10 cellular contexts compared by ENCODE assay signal in the genomic region with DNA sequence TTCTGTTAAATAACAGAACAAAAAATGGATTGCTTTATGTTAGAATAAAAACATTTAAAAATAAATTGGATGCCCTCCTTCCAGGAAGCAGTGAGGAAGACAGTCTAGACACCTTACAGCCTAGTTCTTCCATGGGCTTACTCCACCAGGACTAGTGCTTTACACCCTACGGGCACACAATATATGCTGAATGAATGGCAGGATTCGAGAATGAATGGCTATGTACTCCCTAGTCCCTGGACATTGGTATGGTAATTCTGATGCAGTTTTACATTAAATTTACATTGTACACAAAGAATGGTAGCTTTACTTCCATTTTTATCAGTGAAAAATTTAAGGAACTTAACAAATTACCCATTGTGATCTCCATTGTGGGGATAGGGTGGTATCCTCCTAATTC.
"Had no signal": no experiment of that assay in that cellular context is flagged by ENCODE, and none has a peak within 500 bp of the region (broad histone marks: within the 10 kb centered on the region; RNA-seq: fewer than 3 reads in every experiment).

No MANE protein-coding gene starts in this region.

- FAIRE-seq: H1, H54 had no signal

- H3K4me3 ChIP-seq: GM23248, GM23338 had no signal

- DNase-seq: GM23248, GOT3, H7, H9, HCEC 1CT, HFFc6 had no signal

- ATAC-seq: GM23338, HCT116 had no signal
